ENCODE assay signal across 9 cellular contexts in genomic region chr17:69503711-69504110, GRCh38.
DNase-seq lines count a peak whose midpoint lies in the region; ATAC-seq, FAIRE-seq and TF ChIP-seq lines count a peak whose summit lies in the region.
"Had no signal": no experiment of that assay in that cellular context is flagged by ENCODE, and none has a peak within 500 bp of the region (broad histone marks: within the 10 kb centered on the region; RNA-seq: fewer than 3 reads in every experiment).

No MANE protein-coding gene starts in this region.

- H3K9me3 ChIP-seq in Karpas-422 (ENCODE audit: low read length) = no peaks in the 10 kb centered on the region
- H3K9me3 ChIP-seq in stomach = no peaks in the 10 kb centered on the region
- H3K9me3 ChIP-seq: pancreas had no signal

- ATAC-seq in HG02798 (IDR thresholded peaks at IDR 0.05; ENCODE audit: poor library complexity, unreplicated experiment) = peak; percentile 86
- ATAC-seq: pancreas had no signal

- 76 to 85% (median 82%) methylated on average over 5 of the region's 5 CpGs for WGBS in stomach, 5 donors

- H3K9me2 ChIP-seq in Karpas-422 (replicated peaks; ENCODE audit: insufficient read depth, low read length) = no peaks in the 10 kb centered on the region

- H3K27ac ChIP-seq in C4-2B = 0 out of 2 replicates have a peak overlapping the region, but pooled peaks have one; percentile 24
- peak overlapping the region; percentile 97 for H3K27ac ChIP-seq in Karpas-422 (ENCODE audit: low read length)
- H3K27ac ChIP-seq in stomach = no peak overlapping the region
- H3K27ac ChIP-seq: pancreas had no signal

- FAIRE-seq in GM19239 (lab: Jason Lieb, UNC) = peak; percentile 91
- FAIRE-seq: pancreas had no signal

- TF ChIP-seq POLR2A in stomach (IDR thresholded peaks at IDR 0.05) = no peak

- no peak overlapping the region for H2AFZ ChIP-seq in Karpas-422 (ENCODE audit: low read length)

- no peaks in the 10 kb centered on the region for H3K27me3 ChIP-seq in Karpas-422 (ENCODE audit: low read length)
- H3K27me3 ChIP-seq in stomach = no peaks in the 10 kb centered on the region
- H3K27me3 ChIP-seq: pancreas had no signal

- H4K20me1 ChIP-seq in Karpas-422 (ENCODE audit: insufficient read depth, low read depth, low read length) = no peaks in the 10 kb centered on the region

- peak overlapping the region; percentile 87 for H3K4me2 ChIP-seq in Karpas-422 (ENCODE audit: low read depth, low read length, poor library complexity, severe bottlenecking)

- peaks cover 33% of the 10 kb centered on the region for H3K79me2 ChIP-seq in Karpas-422 (ENCODE audit: low read length)

- peak overlapping the region; percentile 68 for H3K9ac ChIP-seq in Karpas-422 (ENCODE audit: low read length)

- intact Hi-C loops in stomach (cut with DNase I; ENCODE audit: low total_unique reads) = no loop called here

- peaks cover 80% of the 10 kb centered on the region for H3K4me1 ChIP-seq in Karpas-422 (ENCODE audit: low read length)
- peaks cover 12 to 45% (median 25%) of the 10 kb centered on the region in 4 donors for H3K4me1 ChIP-seq in stomach

- DNase-seq in GM19239 (ENCODE audit: insufficient read length, low spot score) (no peak), Karpas-422 (peak; percentile 90), stomach (no peak), GM03348 (ENCODE audit: low spot score) (no peak), NCI-H748 (lab: John Stamatoyannopoulos, UW; ENCODE audit: unreplicated experiment) (no peak), AG08395 (ENCODE audit: low spot score) (no peak)
- DNase-seq: pancreas had no signal

- TF ChIP-seq EP300 in stomach (IDR thresholded peaks at IDR 0.05) = no peak

- H3K36me3 ChIP-seq in Karpas-422 (ENCODE audit: insufficient read depth, low read length) (peaks cover 29% of the 10 kb centered on the region), stomach (peaks cover 0 to 11% (median 0%) of the 10 kb centered on the region in 4 donors)
- H3K36me3 ChIP-seq: pancreas had no signal

- TF ChIP-seq CTCF in C4-2B (conservative IDR thresholded peaks at IDR 0.05) (no peak), stomach (IDR thresholded peaks at IDR 0.05) (no peak)

- H3K4me3 ChIP-seq in Karpas-422 (ENCODE audit: low read length) (peak overlapping the region; percentile 66), stomach (no peak overlapping the region)

Comparison
In these comparisons a context has a peak if more than half of its experiments do, and no peak if none do; other contexts are left out.
1. H3K27ac ChIP-seq: peak in C4-2B (single experiment) and Karpas-422 (single experiment); none in stomach (0 of 5).